In the genomic region with DNA sequence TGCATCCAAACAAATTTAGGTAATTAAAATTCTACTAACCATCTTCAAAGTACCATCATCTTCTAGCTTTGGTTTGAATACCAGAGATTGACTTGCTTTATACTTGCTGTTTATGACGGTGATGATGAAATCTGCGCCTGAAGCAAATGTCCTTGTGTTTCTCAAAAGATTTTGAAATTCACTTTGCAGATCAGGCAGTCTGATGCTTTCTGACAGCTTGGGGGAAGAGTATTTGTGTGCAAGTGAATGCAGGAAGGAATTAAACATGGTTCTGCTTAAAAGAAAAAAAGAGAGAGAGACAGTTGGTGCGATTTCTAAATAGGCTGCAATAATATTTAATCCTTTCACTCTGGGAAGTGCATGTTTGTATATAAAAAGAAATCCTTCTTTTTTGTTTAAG, we compare ENCODE assay signal across 14 cellular contexts.
"Had no signal": no experiment of that assay in that cellular context is flagged by ENCODE, and none has a peak within 500 bp of the region (broad histone marks: within the 10 kb centered on the region; RNA-seq: fewer than 3 reads in every experiment).

No MANE protein-coding gene starts in this region.

- H3K4me1 ChIP-seq: prostate gland, right lobe of liver had no signal

- H3K27ac Mint-ChIP-seq: T-helper 2 cell treated with Interferon-gamma antibody and Interleukin-4, amounts not matched to agents 5 μg/mL and 100 μg/mL, for 36 hours; type B pancreatic cell had no signal

- DNase-seq: activated naive CD4-positive, alpha-beta T cell treated with Interleukin-2 at 50 U/mL for 16 hours; activated T-cell treated with anti-CD3 and anti-CD28 coated beads for 4 hours; aorta; dorsolateral prefrontal cortex; erythroblast; hypothalamus; right lobe of liver; stimulated activated naive CD8-positive, alpha-beta T cell treated with anti-CD3 and anti-CD28 coated beads, Interleukin-15, Interleukin-2, amounts not matched to agents 100 U/mL and 50 U/mL, for 24 hours had no signal

- H3K27ac ChIP-seq: breast epithelium, prostate gland, right lobe of liver had no signal

- H3K4me3 Mint-ChIP-seq: nephron; T-helper 2 cell treated with Interferon-gamma antibody and Interleukin-4, amounts not matched to agents 5 μg/mL and 100 μg/mL, for 36 hours; type B pancreatic cell had no signal

- H3K27me3 ChIP-seq: breast epithelium, dorsolateral prefrontal cortex, right lobe of liver had no signal

- H3K4me3 ChIP-seq: breast epithelium, prostate gland, right lobe of liver had no signal

- ATAC-seq: activated CD4-positive, CD25-positive, alpha-beta regulatory T cell treated with anti-CD3 and anti-CD28 coated beads, Interleukin-2, amount 50 U/mL, for 24 hours; right lobe of liver; stimulated activated naive CD8-positive, alpha-beta T cell treated with anti-CD3 and anti-CD28 coated beads, Interleukin-15, Interleukin-2, amounts not matched to agents 100 U/mL and 50 U/mL, for 24 hours had no signal

- H3K9me3 Mint-ChIP-seq: nephron; T-helper 2 cell treated with Interferon-gamma antibody and Interleukin-4, amounts not matched to agents 5 μg/mL and 100 μg/mL, for 36 hours; type B pancreatic cell had no signal

- H3K9me3 ChIP-seq: breast epithelium, prostate gland, right lobe of liver had no signal

- H3K36me3 ChIP-seq: breast epithelium, prostate gland, right lobe of liver had no signal

- H3K27me3 Mint-ChIP-seq: type B pancreatic cell had no signal
